ENCODE assay signal across 8 cellular contexts in the genomic region with DNA sequence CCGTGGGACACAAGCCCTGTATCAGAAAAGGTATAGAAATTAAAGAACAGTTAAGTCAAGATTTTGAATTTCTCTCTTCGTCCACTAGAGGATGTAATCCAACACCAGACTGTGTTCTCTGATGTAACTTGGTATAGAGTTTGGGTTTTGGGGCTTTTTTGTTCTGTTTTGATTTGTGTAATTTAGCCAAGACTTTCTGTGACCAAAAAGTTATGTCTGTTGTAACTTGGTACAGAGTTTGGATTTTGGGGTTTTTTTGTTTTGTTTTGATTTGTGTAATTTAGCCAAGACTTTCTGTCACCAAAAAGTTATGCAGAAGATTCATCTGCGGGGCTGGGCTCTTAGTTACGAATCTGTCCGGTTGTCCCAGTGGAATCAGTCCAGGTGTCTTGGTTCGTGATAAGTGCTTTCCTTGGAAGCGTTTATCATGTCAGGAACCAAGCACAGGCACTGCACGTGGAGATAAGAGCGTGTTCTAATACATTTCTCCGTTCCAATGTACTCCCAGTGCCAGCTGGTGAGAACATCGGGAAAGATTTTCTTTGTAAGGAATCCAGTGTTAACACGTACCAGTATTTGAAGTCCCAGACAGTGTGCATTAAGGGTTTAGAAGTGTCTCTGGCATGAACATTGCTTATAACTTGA. TPM values are rescaled to one million over a fixed set of nuclear protein-coding genes. Genes with fewer than 3 reads are reported as not detected.
DNase-seq lines count a peak whose midpoint lies in the region; ATAC-seq and TF ChIP-seq lines count a peak whose summit lies in the region.

No MANE protein-coding gene starts in this region.

- no peak overlapping the region for H3K27ac ChIP-seq in CD4-positive, CD25-positive, alpha-beta regulatory T cell (ENCODE audit: insufficient read depth, low read length, poor library complexity, severe bottlenecking)

- no peaks in the 10 kb centered on the region for H3K27me3 ChIP-seq in CD4-positive, CD25-positive, alpha-beta regulatory T cell (ENCODE audit: control insufficient read depth, insufficient read depth, low read length)

- POLR2A ChIA-PET in HEK293T (lab: Yijun Ruan, JAX): no interaction called here

- intact Hi-C loops in activated T-helper 2 cell treated with anti-CD3 and anti-CD28 coated beads, Interferon-gamma antibody, Interleukin-2, Interleukin-4, amounts not matched to agents 10 μg/mL and 5 μg/mL and 100 μg/mL, durations not matched to agents 14 hours and 24 hours and 36 hours (cut with micrococcal nuclease): no loop called here
- intact Hi-C loops in sciatic nerve (cut with DNase I): loop anchor here (10.0 kb wide), 1 partner anchor 108 kb away; no protein-coding TSS in a partner anchor

- peak in 1 of 2 donors; percentile 33 for ATAC-seq in CD4-positive, CD25-positive, alpha-beta regulatory T cell (ENCODE audit: low read depth in 2 of 2)
- ATAC-seq in sciatic nerve: peak; percentile 71
- no peak for ATAC-seq in GM21717 (IDR thresholded peaks at IDR 0.05; ENCODE audit: unreplicated experiment)
- no peak for ATAC-seq in GM21786 (IDR thresholded peaks at IDR 0.05; ENCODE audit: unreplicated experiment)
- ATAC-seq in GM18519 (IDR thresholded peaks at IDR 0.05; ENCODE audit: low FRiP score, unreplicated experiment): no peak

- no peaks in the 10 kb centered on the region for H3K9me3 ChIP-seq in CD4-positive, CD25-positive, alpha-beta regulatory T cell (ENCODE audit: control insufficient read depth in 2 of 2, low read length in 2 of 2)

- CTCF ChIA-PET in HEK293T (lab: Yijun Ruan, JAX): no interaction called here

- peaks cover 29% of the 10 kb centered on the region for H3K36me3 Mint-ChIP-seq in CD4-positive, CD25-positive, alpha-beta regulatory T cell
- H3K36me3 Mint-ChIP-seq in activated T-helper 2 cell treated with anti-CD3 and anti-CD28 coated beads, Interferon-gamma antibody, Interleukin-2, Interleukin-4, amounts not matched to agents 10 μg/mL and 5 μg/mL and 100 μg/mL, durations not matched to agents 14 hours and 24 hours and 36 hours (ENCODE audit: low read depth): peaks cover 77% of the 10 kb centered on the region
- H3K36me3 Mint-ChIP-seq in glutamatergic neuron (ENCODE audit: unreplicated experiment): no peaks in the 10 kb centered on the region

- no peaks in the 10 kb centered on the region for H3K27me3 Mint-ChIP-seq in CD4-positive, CD25-positive, alpha-beta regulatory T cell
- no peaks in the 10 kb centered on the region for H3K27me3 Mint-ChIP-seq in activated T-helper 2 cell treated with anti-CD3 and anti-CD28 coated beads, Interferon-gamma antibody, Interleukin-2, Interleukin-4, amounts not matched to agents 10 μg/mL and 5 μg/mL and 100 μg/mL, durations not matched to agents 14 hours and 24 hours and 36 hours (ENCODE audit: low read depth)
- peaks cover 4% of the 10 kb centered on the region for H3K27me3 Mint-ChIP-seq in glutamatergic neuron (ENCODE audit: unreplicated experiment)

- no peak overlapping the region for H3K4me3 ChIP-seq in CD4-positive, CD25-positive, alpha-beta regulatory T cell (ENCODE audit: low read depth, low read length)

- peaks cover 0 to 1% (median 0%) of the 10 kb centered on the region in 7 donors for H3K9me3 Mint-ChIP-seq in CD4-positive, CD25-positive, alpha-beta regulatory T cell
- H3K9me3 Mint-ChIP-seq in activated T-helper 2 cell treated with anti-CD3 and anti-CD28 coated beads, Interferon-gamma antibody, Interleukin-2, Interleukin-4, amounts not matched to agents 10 μg/mL and 5 μg/mL and 100 μg/mL, durations not matched to agents 14 hours and 24 hours and 36 hours: no peaks in the 10 kb centered on the region
- no peaks in the 10 kb centered on the region for H3K9me3 Mint-ChIP-seq in glutamatergic neuron (ENCODE audit: unreplicated experiment)

- H3K36me3 ChIP-seq in CD4-positive, CD25-positive, alpha-beta regulatory T cell (ENCODE audit: control insufficient read depth, insufficient read depth, low read length): peaks cover 35% of the 10 kb centered on the region

- H3K4me1 Mint-ChIP-seq in CD4-positive, CD25-positive, alpha-beta regulatory T cell: peaks cover 7 to 49% (median 35%) of the 10 kb centered on the region in 4 donors
- peaks cover 20% of the 10 kb centered on the region for H3K4me1 Mint-ChIP-seq in activated T-helper 2 cell treated with anti-CD3 and anti-CD28 coated beads, Interferon-gamma antibody, Interleukin-2, Interleukin-4, amounts not matched to agents 10 μg/mL and 5 μg/mL and 100 μg/mL, durations not matched to agents 14 hours and 24 hours and 36 hours (ENCODE audit: low read depth)
- H3K4me1 Mint-ChIP-seq in glutamatergic neuron (ENCODE audit: low read depth, unreplicated experiment): peaks cover 3% of the 10 kb centered on the region

- peak; percentile 71 for TF ChIP-seq CTCF in glutamatergic neuron (IDR thresholded peaks at IDR 0.05; ENCODE audit: partially characterized antibody, unreplicated experiment)

- peak overlapping the region; percentile 67 to 94 (median 75) for H3K27ac Mint-ChIP-seq in CD4-positive, CD25-positive, alpha-beta regulatory T cell
- peak overlapping the region; percentile 58 for H3K27ac Mint-ChIP-seq in activated T-helper 2 cell treated with anti-CD3 and anti-CD28 coated beads, Interferon-gamma antibody, Interleukin-2, Interleukin-4, amounts not matched to agents 10 μg/mL and 5 μg/mL and 100 μg/mL, durations not matched to agents 14 hours and 24 hours and 36 hours
- H3K27ac Mint-ChIP-seq in glutamatergic neuron (ENCODE audit: unreplicated experiment): no peak overlapping the region

- DNase-seq in CD4-positive, CD25-positive, alpha-beta regulatory T cell: peak in 2 of 3 donors; percentile 37 to 62
- DNase-seq in HEK293T (ENCODE audit: extremely low spot score) (peak; percentile 35), glutamatergic neuron (no peak), sciatic nerve (ENCODE audit: low spot score) (no peak)
- no peak for DNase-seq in activated T-helper 2 cell treated with anti-CD3 and anti-CD28 coated beads, Interferon-gamma antibody, Interleukin-2, Interleukin-4, amounts not matched to agents 10 μg/mL and 5 μg/mL and 100 μg/mL, durations not matched to agents 14 hours and 24 hours and 36 hours (ENCODE audit: low spot score)

- peaks cover 12% of the 10 kb centered on the region for H3K4me1 ChIP-seq in CD4-positive, CD25-positive, alpha-beta regulatory T cell (ENCODE audit: control insufficient read depth, insufficient read depth, low read length, poor library complexity, severe bottlenecking)

- H3K4me3 Mint-ChIP-seq in CD4-positive, CD25-positive, alpha-beta regulatory T cell: peak overlapping the region in 1 of 4 donors; percentile 20
- H3K4me3 Mint-ChIP-seq in activated T-helper 2 cell treated with anti-CD3 and anti-CD28 coated beads, Interferon-gamma antibody, Interleukin-2, Interleukin-4, amounts not matched to agents 10 μg/mL and 5 μg/mL and 100 μg/mL, durations not matched to agents 14 hours and 24 hours and 36 hours (ENCODE audit: low read depth): no peak overlapping the region
- H3K4me3 Mint-ChIP-seq in glutamatergic neuron (ENCODE audit: unreplicated experiment): no peak overlapping the region

TF ChIP-seq in HEK293T, 16 proteins besides CTCF, POLR2A, EP300 and RAD21:
- TF ChIP-seq CTBP1 (IDR thresholded peaks at IDR 0.05; ENCODE audit: borderline replicate concordance): no peak
- no peak for TF ChIP-seq ZNF384 (IDR thresholded peaks at IDR 0.05)
- TF ChIP-seq BHLHE40 (IDR thresholded peaks at IDR 0.05; ENCODE audit: borderline replicate concordance): no peak
- no peak for TF ChIP-seq L3MBTL2 (conservative IDR thresholded peaks at IDR 0.05)
- no peak for TF ChIP-seq TARDBP (IDR thresholded peaks at IDR 0.05)
- TF ChIP-seq NFRKB (IDR thresholded peaks at IDR 0.05): no peak
- no peak for TF ChIP-seq FOXM1 (IDR thresholded peaks at IDR 0.05; ENCODE audit: borderline replicate concordance)
- no peak for TF ChIP-seq ELF4 (IDR thresholded peaks at IDR 0.05)
- no peak for TF ChIP-seq LEF1 (IDR thresholded peaks at IDR 0.05; ENCODE audit: borderline replicate concordance)
- no peak for TF ChIP-seq SUZ12 (IDR thresholded peaks at IDR 0.05)
TF ChIP-seq in HEK293T: peak in this region for 0.

RNA-seq across cellular contexts. Expression of a gene that starts 44.1 kb away (rescaled TPM):
- 143 TPM for total RNA-seq in CD4-positive, CD25-positive, alpha-beta regulatory T cell
- 10 to 100 TPM; 13.2 to 20.8 (median 20.2) TPM for polyA plus RNA-seq in CD4-positive, CD25-positive, alpha-beta regulatory T cell
- 90.5 and 92.2 TPM in 2 replicates for total RNA-seq in activated T-helper 2 cell treated with anti-CD3 and anti-CD28 coated beads, Interferon-gamma antibody, Interleukin-2, Interleukin-4, amounts not matched to agents 10 μg/mL and 5 μg/mL and 100 μg/mL, durations not matched to agents 14 hours and 24 hours and 36 hours
- total RNA-seq in glutamatergic neuron (ENCODE audit: unreplicated experiment) (104 TPM), sciatic nerve (130 TPM)

Comparison
In these comparisons a context has a peak if more than half of its experiments do, and no peak if none do; other contexts are left out.
1. DNase-seq: peak in CD4-positive, CD25-positive, alpha-beta regulatory T cell (2 of 3) and HEK293T (single experiment); none in activated T-helper 2 cell treated with anti-CD3 and anti-CD28 coated beads, Interferon-gamma antibody, Interleukin-2, Interleukin-4, amounts not matched to agents 10 μg/mL and 5 μg/mL and 100 μg/mL, durations not matched to agents 14 hours and 24 hours and 36 hours (single experiment), glutamatergic neuron (single experiment) and sciatic nerve (single experiment).